In the genomic region with DNA sequence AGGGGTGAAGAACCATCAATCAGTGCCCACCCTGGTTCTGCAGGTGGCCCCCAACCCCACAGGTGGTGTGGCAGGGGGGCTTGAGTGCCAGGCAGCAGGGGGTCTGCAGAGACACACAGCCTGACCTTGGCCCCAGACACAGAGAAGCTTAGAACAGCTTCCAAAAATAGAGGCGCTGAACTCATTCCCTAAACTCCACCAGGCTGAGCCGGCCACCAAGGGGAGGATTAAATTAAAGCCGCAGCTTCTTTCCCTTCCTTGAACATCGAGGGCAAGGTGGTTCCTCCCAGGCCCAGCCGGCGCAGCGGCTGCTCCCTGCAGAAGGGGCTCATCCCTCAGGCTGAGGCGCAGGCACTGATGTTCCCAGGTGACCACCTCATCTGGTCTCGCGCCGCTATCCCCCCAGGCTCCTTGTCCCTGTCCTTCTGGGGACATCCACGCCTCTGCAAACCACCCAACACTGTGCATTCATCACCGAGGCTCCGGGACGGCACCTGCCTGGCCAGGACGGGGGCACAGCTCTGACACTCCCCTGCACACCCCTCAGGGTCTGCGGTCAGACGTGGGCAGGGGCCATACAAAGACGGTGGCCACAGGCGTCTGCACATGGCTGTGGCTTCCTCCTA, we compare ENCODE assay signal across 17 cellular contexts. TPM values are rescaled to one million over a fixed set of nuclear protein-coding genes. Genes with fewer than 3 reads are reported as not detected.
DNase-seq lines count a peak whose midpoint lies in the region; ATAC-seq, FAIRE-seq and TF ChIP-seq lines count a peak whose summit lies in the region.
"Had no signal": no experiment of that assay in that cellular context is flagged by ENCODE, and none has a peak within 500 bp of the region (broad histone marks: within the 10 kb centered on the region; RNA-seq: fewer than 3 reads in every experiment).

No MANE protein-coding gene starts in this region.

- H3K9me3 ChIP-seq in K562 (replicated peaks; ENCODE audit: control insufficient read depth, insufficient read depth, low read depth, low read length) (no peaks in the 10 kb centered on the region), HepG2 (ENCODE audit: low read length) (no peaks in the 10 kb centered on the region)

- ATAC-seq in stimulated activated naive CD8-positive, alpha-beta T cell treated with anti-CD3 and anti-CD28 coated beads, Interleukin-15, amount 100 ng/mL, for 72 hours, result peak; percentile 37
- no peak for ATAC-seq in stimulated activated naive CD8-positive, alpha-beta T cell treated with anti-CD3 and anti-CD28 coated beads, Interleukin-15, Interleukin-2, amounts not matched to agents 100 U/mL and 50 U/mL, for 24 hours
- no peak; the same call in 2 of the 3 replicates for ATAC-seq in K562
- ATAC-seq in HepG2, result peak; percentile 15
- no peak for ATAC-seq in omental fat pad (ENCODE audit: low FRiP score)

- H3K27ac ChIP-seq in K562 (ENCODE audit: extremely low read depth, low read depth, low read length) (no peak overlapping the region), HepG2 (ENCODE audit: extremely low read length, insufficient read depth, low read length) (no peak overlapping the region)
- H3K27ac ChIP-seq: PC-9 had no signal

- POLR2A ChIA-PET in K562 (lab: Yijun Ruan, JAX) (interaction anchor here (0.7 to 1.5 kb wide), 3 partner anchors 16 to 24 kb away, joined by 3 to 4 read pairs (median 3); no protein-coding TSS in a partner anchor), HepG2 (lab: Yijun Ruan, JAX) (no interaction called here)

- TF ChIP-seq POLR2A in K562 (conservative IDR thresholded peaks at IDR 0.05), result no peak
- TF ChIP-seq POLR2A in HepG2 (IDR thresholded peaks at IDR 0.05; ENCODE audit: insufficient read depth in 1 of 2, low read depth in 2 of 2, low read length in 2 of 2), result 0 out of 4 replicates have a peak, but pooled peaks of 1 of the 2 experiments have one; percentile 20

- peak overlapping the region; percentile 25 to 85 for H3K27ac Mint-ChIP-seq in stimulated activated naive CD8-positive, alpha-beta T cell treated with anti-CD3 and anti-CD28 coated beads, Interleukin-15, amount 100 ng/mL, for 72 hours
- H3K27ac Mint-ChIP-seq: nephron had no signal

- H3K4me3 ChIP-seq in K562, result no peak overlapping the region
- no peak overlapping the region for H3K4me3 ChIP-seq in HepG2 (replicated peaks in 1 of 3; ENCODE audit: insufficient read depth in 1 of 3, low read depth in 2 of 3, low read length in 3 of 3)
- H3K4me3 ChIP-seq: PC-9 had no signal

- H2AFZ ChIP-seq in K562 (ENCODE audit: low read depth, low read length) (no peak overlapping the region), HepG2 (ENCODE audit: low read length) (no peak overlapping the region)
- H2AFZ ChIP-seq: PC-9 had no signal

- H3K9ac ChIP-seq in K562 (ENCODE audit: insufficient read depth in 1 of 2, low read depth in 2 of 2, low read length in 2 of 2) (no peak overlapping the region), HepG2 (ENCODE audit: insufficient read depth, low read depth, low read length) (no peak overlapping the region)

- TF ChIP-seq CTCF in K562 (IDR thresholded peaks at IDR 0.05 in 2 of 3, conservative IDR thresholded peaks at IDR 0.05 in 1 of 3; ENCODE audit: insufficient read depth in 2 of 3, low read depth in 1 of 3, low read length in 3 of 3) (no peak), HepG2 (CRISPR knock-in tag; IDR thresholded peaks at IDR 0.05) (no peak), omental fat pad (IDR thresholded peaks at IDR 0.05) (no peak)

- intact Hi-C loops in K562 (cut with micrococcal nuclease), result no loop called here
- intact Hi-C loops in HepG2 (cut with micrococcal nuclease; ENCODE audit: unreplicated experiment), result no loop called here

- H3K9me1 ChIP-seq in K562 (ENCODE audit: control insufficient read depth, insufficient read depth, low read length), result no peaks in the 10 kb centered on the region

- H3K4me2 ChIP-seq in K562 (ENCODE audit: insufficient read depth, low read length) (no peak overlapping the region), HepG2 (ENCODE audit: low read depth, low read length) (no peak overlapping the region)
- H3K4me2 ChIP-seq: PC-9 had no signal

- peaks cover 13% of the 10 kb centered on the region for H3K4me1 Mint-ChIP-seq in stimulated activated naive CD8-positive, alpha-beta T cell treated with anti-CD3 and anti-CD28 coated beads, Interleukin-15, amount 100 ng/mL, for 72 hours

- DNase-seq in stimulated activated naive CD8-positive, alpha-beta T cell treated with anti-CD3 and anti-CD28 coated beads, Interleukin-15, amount 100 ng/mL, for 72 hours, result no peak
- no peak for DNase-seq in stimulated activated naive CD8-positive, alpha-beta T cell treated with anti-CD3 and anti-CD28 coated beads, Interleukin-15, Interleukin-2, amounts not matched to agents 100 U/mL and 50 U/mL, for 24 hours
- DNase-seq in K562 (ENCODE audit: extremely low read depth in 1 of 4, low spot score in 3 of 4) (no peak), HepG2 (ENCODE audit: low spot score) (no peak), NCI-H1417 treated with DMSO at 0.1 percent for 48 hours (lab: John Stamatoyannopoulos, UW) (no peak), nucleus accumbens (lab: John Stamatoyannopoulos, UW) (no peak), GM19240 (ENCODE audit: insufficient read length, low spot score) (no peak), omental fat pad (ENCODE audit: low spot score) (no peak)
- DNase-seq: activated CD4-positive, alpha-beta T cell treated with anti-CD3 and anti-CD28 coated beads, Interleukin-2, amount 50 U/mL, for 1 hour; EL; mesendoderm; MM.1S; NCI-H2029; NCI-H526; stimulated activated CD4-positive, alpha-beta T cell treated with anti-CD3 and anti-CD28 coated beads, Interleukin-15, amount 100 ng/mL, for 24 hours had no signal

- FAIRE-seq in K562 (lab: Jason Lieb, UNC), result no peak
- no peak for FAIRE-seq in HepG2 (lab: Jason Lieb, UNC)

- H3K4me3 Mint-ChIP-seq in stimulated activated naive CD8-positive, alpha-beta T cell treated with anti-CD3 and anti-CD28 coated beads, Interleukin-15, amount 100 ng/mL, for 72 hours, result no peak overlapping the region
- H3K4me3 Mint-ChIP-seq: nephron had no signal

- no peak for TF ChIP-seq RAD21 in K562 (CRISPR knock-in tag; conservative IDR thresholded peaks at IDR 0.05 in 1 of 2, IDR thresholded peaks at IDR 0.05 in 1 of 2)
- no peak for TF ChIP-seq RAD21 in HepG2 (CRISPR knock-in tag; IDR thresholded peaks at IDR 0.05)

- H3K79me2 ChIP-seq in K562 (ENCODE audit: control insufficient read depth, insufficient read depth, low read length) (no peaks in the 10 kb centered on the region), HepG2 (ENCODE audit: insufficient read depth, low read length) (no peaks in the 10 kb centered on the region)

- H3K27me3 ChIP-seq in K562 (ENCODE audit: control insufficient read depth in 2 of 2, insufficient read depth in 2 of 2, low read length in 2 of 2) (no peaks in the 10 kb centered on the region), HepG2 (ENCODE audit: control insufficient read depth in 1 of 2, insufficient read depth in 2 of 2, low read length in 2 of 2) (no peaks in the 10 kb centered on the region)

- H3K36me3 ChIP-seq in K562 (ENCODE audit: control insufficient read depth, insufficient read depth, low read length), result peaks cover 16% of the 10 kb centered on the region; the same call in 1 of the 3 replicates
- peaks cover 7 to 28% of the 10 kb centered on the region in 2 experiments; a peak in 4 of 5 replicates for H3K36me3 ChIP-seq in HepG2 (replicated peaks in 1 of 2; ENCODE audit: control insufficient read depth in 1 of 2, insufficient read depth in 2 of 2, low read length in 2 of 2)

- TF ChIP-seq EP300 in K562 (IDR thresholded peaks at IDR 0.05; ENCODE audit: low read length) (no peak), HepG2 (IDR thresholded peaks at IDR 0.05; ENCODE audit: low read depth in 2 of 2, low read length in 2 of 2) (no peak), HepG2 (CRISPR knock-in tag; IDR thresholded peaks at IDR 0.05; ENCODE audit: borderline replicate concordance) (no peak)

- H4K20me1 ChIP-seq in K562 (replicated peaks; ENCODE audit: control insufficient read depth, insufficient read depth, low read length), result no peaks in the 10 kb centered on the region
- no peaks in the 10 kb centered on the region for H4K20me1 ChIP-seq in HepG2 (ENCODE audit: insufficient read depth, low read length)

- no TSS peak for BruUV-seq in K562 (replicated peaks; lab: Mats Ljungman, UMichigan)
- BruUV-seq in HepG2 (replicated peaks; lab: Mats Ljungman, UMichigan), result no TSS peak

- H3K4me1 ChIP-seq in K562 (replicated peaks in 1 of 2; ENCODE audit: control insufficient read depth in 2 of 2, insufficient read depth in 2 of 2, low read length in 2 of 2) (peaks cover 0 to 12% of the 10 kb centered on the region in 2 experiments; a peak in 2 of 5 replicates), HepG2 (ENCODE audit: insufficient read depth, low read length) (no peaks in the 10 kb centered on the region)

- H3K9me3 Mint-ChIP-seq in stimulated activated naive CD8-positive, alpha-beta T cell treated with anti-CD3 and anti-CD28 coated beads, Interleukin-15, amount 100 ng/mL, for 72 hours, result no peaks in the 10 kb centered on the region
- H3K9me3 Mint-ChIP-seq: nephron had no signal

- 63% methylated on average over 14 of the region's 20 CpGs for WGBS in K562 (ENCODE audit: insufficient coverage, low coverage, missing lambda C conversion rate)
- 96% methylated on average over 13 of the region's 20 CpGs for WGBS in HepG2 (ENCODE audit: low lambda C conversion rate)

- in situ Hi-C loops in K562 (cut with MboI) (no loop called here), HepG2 (cut with HindIII; ENCODE audit: extremely low pct_ligation_motif_present, low pct_unique_long_range_greater_than_20kb) (no loop called here)

- CTCF ChIA-PET in K562 (lab: Yijun Ruan, JAX; ENCODE audit: low intra/inter-chr PET ratio), result no interaction called here
- CTCF ChIA-PET in HepG2 (lab: Yijun Ruan, JAX; ENCODE audit: low intra/inter-chr PET ratio, low total read pairs), result no interaction called here

- no peaks in the 10 kb centered on the region for H3K27me3 Mint-ChIP-seq in stimulated activated naive CD8-positive, alpha-beta T cell treated with anti-CD3 and anti-CD28 coated beads, Interleukin-15, amount 100 ng/mL, for 72 hours

RNA-seq across cellular contexts. Expression of a gene that starts 30.8 kb away (rescaled TPM):
- 39.3 and 68.8 TPM in 2 replicates for total RNA-seq in K562 (2011; cell fraction: chromatin; rRNA removed; ENCODE audit: low replicate concordance)
- total RNA-seq in K562 (2011; cell fraction: nucleolus; rRNA removed), result 77.8 and 96.6 TPM in 2 replicates
- 63.7 and 74.4 TPM in 2 replicates for total RNA-seq in K562 (2011; cell fraction: nucleoplasm; rRNA removed)
- 30.9 and 32.5 TPM in 2 replicates for total RNA-seq in K562 (2014; rRNA removed)
- total RNA-seq in K562 (2014; rRNA removed; fragmentation: Illumina TruSeq; extraction: Trizol), result 19.5 and 22.1 TPM in 2 replicates
- 34.8 and 35.6 TPM in 2 replicates for total RNA-seq in K562 (2015; rRNA removed; fragmentation: Illumina TruSeq; extraction: Trizol)
- 63.7 and 70.1 TPM in 2 replicates for total RNA-seq in K562 (2021)
- polyA plus RNA-seq in K562 (2011; rRNA removed), result 23.2 and 27.6 TPM in 2 replicates
- polyA plus RNA-seq in K562 (2011; cell fraction: cytosol; rRNA removed), result 15.1 and 27.9 TPM in 2 replicates
- 16.6 and 19.4 TPM in 2 replicates for polyA plus RNA-seq in K562 (2011; cell fraction: nucleus; rRNA removed)
- 54.3 and 67.2 TPM in 2 replicates for polyA plus RNA-seq in K562 (2012)
- polyA plus RNA-seq in K562 (2014; fragmentation: Illumina TruSeq; extraction: Trizol), result 31.5 and 40.4 TPM in 2 replicates
- polyA plus RNA-seq in K562 (2014; fragmentation: Nextera tagmentation; extraction: Ambion mirVana), result 1 to 10 TPM; 2.2 to 2.5 TPM
- 28.7 and 30.5 TPM in 2 replicates for polyA plus RNA-seq in K562 (2014; rRNA removed)
- polyA minus RNA-seq in K562 (2011; rRNA and poly(A)+ RNA removed), result 18.6 and 26.5 TPM in 2 replicates
- polyA minus RNA-seq in K562 (2011; cell fraction: cytosol; rRNA and poly(A)+ RNA removed), result 20.0 and 28.4 TPM in 2 replicates
- 5.0 and 7.4 TPM in 2 replicates for polyA minus RNA-seq in K562 (2011; cell fraction: nucleus; rRNA and poly(A)+ RNA removed)
- 33.2 and 112 TPM in 2 replicates for total RNA-seq in HepG2 (2016; rRNA removed; fragmentation: Illumina TruSeq; extraction: Trizol)
- total RNA-seq in HepG2 (2016; cell fraction: cytosol; rRNA removed; fragmentation: Illumina TruSeq; extraction: Trizol; ENCODE audit: low read depth), result 10.9 and 12.4 TPM in 2 replicates
- 28.0 and 117 TPM in 2 replicates for total RNA-seq in HepG2 (2016; cell fraction: insoluble cytoplasmic fraction; rRNA removed; fragmentation: Illumina TruSeq; extraction: Trizol)
- total RNA-seq in HepG2 (2016; cell fraction: membrane; rRNA removed; fragmentation: Illumina TruSeq; extraction: Trizol), result 16.4 and 16.7 TPM in 2 replicates
- 71.7 and 83.9 TPM in 2 replicates for total RNA-seq in HepG2 (2016; cell fraction: nucleus; rRNA removed; fragmentation: Illumina TruSeq; extraction: Trizol)
- polyA plus RNA-seq in HepG2 (2011; rRNA removed), result 103 TPM in 2 replicates
- polyA plus RNA-seq in HepG2 (2011; cell fraction: cytosol; rRNA removed), result 54.8 and 61.5 TPM in 2 replicates
- polyA plus RNA-seq in HepG2 (2011; cell fraction: nucleus; rRNA removed), result 64.5 and 68.1 TPM in 2 replicates
- 94.8 and 95.4 TPM in 2 replicates for polyA plus RNA-seq in HepG2 (2012)
- 8.2 and 8.9 TPM in 2 replicates for polyA plus RNA-seq in HepG2 (2016; cell fraction: cytosol; fragmentation: Illumina TruSeq; extraction: Trizol; ENCODE audit: low read depth)
- 42.2 and 53.5 TPM in 2 replicates for polyA plus RNA-seq in HepG2 (2016; cell fraction: insoluble cytoplasmic fraction; fragmentation: Illumina TruSeq; extraction: Trizol; ENCODE audit: low read depth)
- polyA plus RNA-seq in HepG2 (2016; cell fraction: membrane; fragmentation: Illumina TruSeq; extraction: Trizol; ENCODE audit: low read depth), result 14.6 and 17.0 TPM in 2 replicates
- polyA plus RNA-seq in HepG2 (2016; cell fraction: nucleus; fragmentation: Illumina TruSeq; extraction: Trizol; ENCODE audit: insufficient read depth, low read depth), result 165 and 182 TPM in 2 replicates
- polyA minus RNA-seq in HepG2 (2011; rRNA and poly(A)+ RNA removed; ENCODE audit: low replicate concordance), result 78.2 and 92.0 TPM in 2 replicates
- 54.9 and 61.7 TPM in 2 replicates for polyA minus RNA-seq in HepG2 (2011; cell fraction: cytosol; rRNA and poly(A)+ RNA removed)
- 25.2 and 25.9 TPM in 2 replicates for polyA minus RNA-seq in HepG2 (2011; cell fraction: nucleus; rRNA and poly(A)+ RNA removed)
- total RNA-seq in omental fat pad, result 100 to 1,000 TPM in 2 of 4 donors, 10 to 100 TPM in 2; 91.0 to 132 (median 106) TPM

RNA-seq across cellular contexts. Expression of a gene that starts 36.1 kb away (rescaled TPM):
- 18.8 and 19.9 TPM in 2 replicates for total RNA-seq in K562 (2011; cell fraction: chromatin; rRNA removed; ENCODE audit: low replicate concordance)
- 13.2 and 14.3 TPM in 2 replicates for total RNA-seq in K562 (2011; cell fraction: nucleolus; rRNA removed)
- 19.1 and 25.3 TPM in 2 replicates for total RNA-seq in K562 (2011; cell fraction: nucleoplasm; rRNA removed)
- total RNA-seq in K562 (2014; rRNA removed) (7.9 and 9.9 TPM in 2 replicates), K562 (2014; rRNA removed; fragmentation: Illumina TruSeq; extraction: Trizol) (6.6 and 7.8 TPM in 2 replicates), K562 (2015; rRNA removed; fragmentation: Illumina TruSeq; extraction: Trizol) (8.4 and 9.0 TPM in 2 replicates), K562 (2021) (14.7 and 15.0 TPM in 2 replicates), HepG2 (2016; rRNA removed; fragmentation: Illumina TruSeq; extraction: Trizol) (30.3 and 30.8 TPM in 2 replicates), omental fat pad (1 to 10 TPM; 1.7 to 4.4 (median 2.1) TPM)
- polyA plus RNA-seq in K562 (2011; rRNA removed) (9.0 and 10.3 TPM in 2 replicates), K562 (2014; fragmentation: Illumina TruSeq; extraction: Trizol) (9.8 and 10.9 TPM in 2 replicates), K562 (2014; fragmentation: Nextera tagmentation; extraction: Ambion mirVana) (1 to 10 TPM in 1 of 2 experiments, under 1 TPM in 1; 0.28 to 1.6 TPM), K562 (2014; rRNA removed) (12.9 and 17.7 TPM in 2 replicates), HepG2 (2011; rRNA removed) (40.5 and 40.6 TPM in 2 replicates)
- 7.6 and 7.7 TPM in 2 replicates for polyA plus RNA-seq in K562 (2011; cell fraction: cytosol; rRNA removed)
- polyA plus RNA-seq in K562 (2011; cell fraction: nucleus; rRNA removed), result 9.9 and 10.2 TPM in 2 replicates
- polyA plus RNA-seq in K562 (2012), result 10.7 and 14.1 TPM in 2 replicates
- polyA minus RNA-seq in K562 (2011; rRNA and poly(A)+ RNA removed), result 3.2 and 3.7 TPM in 2 replicates
- 6.2 and 9.0 TPM in 2 replicates for polyA minus RNA-seq in K562 (2011; cell fraction: cytosol; rRNA and poly(A)+ RNA removed)
- polyA minus RNA-seq in K562 (2011; cell fraction: nucleus; rRNA and poly(A)+ RNA removed), result 4.8 and 7.8 TPM in 2 replicates
- total RNA-seq in HepG2 (2016; cell fraction: cytosol; rRNA removed; fragmentation: Illumina TruSeq; extraction: Trizol; ENCODE audit: low read depth), result 17.7 and 18.0 TPM in 2 replicates
- 26.5 and 33.7 TPM in 2 replicates for total RNA-seq in HepG2 (2016; cell fraction: insoluble cytoplasmic fraction; rRNA removed; fragmentation: Illumina TruSeq; extraction: Trizol)
- 27.8 and 29.0 TPM in 2 replicates for total RNA-seq in HepG2 (2016; cell fraction: membrane; rRNA removed; fragmentation: Illumina TruSeq; extraction: Trizol)
- 23.1 and 27.9 TPM in 2 replicates for total RNA-seq in HepG2 (2016; cell fraction: nucleus; rRNA removed; fragmentation: Illumina TruSeq; extraction: Trizol)
- polyA plus RNA-seq in HepG2 (2011; cell fraction: cytosol; rRNA removed), result 37.5 and 37.6 TPM in 2 replicates
- 59.1 and 60.0 TPM in 2 replicates for polyA plus RNA-seq in HepG2 (2011; cell fraction: nucleus; rRNA removed)
- 34.3 and 37.7 TPM in 2 replicates for polyA plus RNA-seq in HepG2 (2012)
- polyA plus RNA-seq in HepG2 (2016; cell fraction: cytosol; fragmentation: Illumina TruSeq; extraction: Trizol; ENCODE audit: low read depth), result 20.4 and 24.5 TPM in 2 replicates
- polyA plus RNA-seq in HepG2 (2016; cell fraction: insoluble cytoplasmic fraction; fragmentation: Illumina TruSeq; extraction: Trizol; ENCODE audit: low read depth), result 35.9 and 37.1 TPM in 2 replicates
- 24.9 and 27.8 TPM in 2 replicates for polyA plus RNA-seq in HepG2 (2016; cell fraction: membrane; fragmentation: Illumina TruSeq; extraction: Trizol; ENCODE audit: low read depth)
- polyA plus RNA-seq in HepG2 (2016; cell fraction: nucleus; fragmentation: Illumina TruSeq; extraction: Trizol; ENCODE audit: insufficient read depth, low read depth), result 54.4 and 56.0 TPM in 2 replicates
- polyA minus RNA-seq in HepG2 (2011; rRNA and poly(A)+ RNA removed; ENCODE audit: low replicate concordance), result 6.8 and 20.0 TPM in 2 replicates
- 21.8 and 23.7 TPM in 2 replicates for polyA minus RNA-seq in HepG2 (2011; cell fraction: cytosol; rRNA and poly(A)+ RNA removed)
- 23.2 and 26.8 TPM in 2 replicates for polyA minus RNA-seq in HepG2 (2011; cell fraction: nucleus; rRNA and poly(A)+ RNA removed)

Comparison
In these comparisons a context has a peak if more than half of its experiments do, and no peak if none do; other contexts are left out.
1. ATAC-seq: peak in stimulated activated naive CD8-positive, alpha-beta T cell treated with anti-CD3 and anti-CD28 coated beads, Interleukin-15, amount 100 ng/mL, for 72 hours (single experiment) and HepG2 (single experiment); none in stimulated activated naive CD8-positive, alpha-beta T cell treated with anti-CD3 and anti-CD28 coated beads, Interleukin-15, Interleukin-2, amounts not matched to agents 100 U/mL and 50 U/mL, for 24 hours (single experiment), K562 (single experiment) and omental fat pad (single experiment).